In genomic region chr17:16652252-16652651, GRCh38 we compare ENCODE assay signal across 9 cellular contexts. TPM values are rescaled to one million over a fixed set of nuclear protein-coding genes. Genes with fewer than 3 reads are reported as not detected.
DNase-seq lines count a peak whose midpoint lies in the region; ATAC-seq, FAIRE-seq and TF ChIP-seq lines count a peak whose summit lies in the region.
"Had no signal": no experiment of that assay in that cellular context is flagged by ENCODE, and none has a peak within 500 bp of the region (broad histone marks: within the 10 kb centered on the region; RNA-seq: fewer than 3 reads in every experiment).

No MANE protein-coding gene starts in this region.

- no peak for ATAC-seq in activated CD8-positive, alpha-beta memory T cell treated with anti-CD3 and anti-CD28 coated beads, Interleukin-2, amount 10 ng/mL, durations not matched to agents 7 days and 5 days

- H3K4me1 Mint-ChIP-seq in activated CD8-positive, alpha-beta memory T cell treated with anti-CD3 and anti-CD28 coated beads, Interleukin-2, amount 10 ng/mL, durations not matched to agents 7 days and 5 days: peaks cover 15% of the 10 kb centered on the region
- H3K4me1 Mint-ChIP-seq in endothelial cell (ENCODE audit: unreplicated experiment): peaks cover 11% of the 10 kb centered on the region
- H3K4me1 Mint-ChIP-seq in osteocyte (ENCODE audit: unreplicated experiment): peaks cover 16% of the 10 kb centered on the region

- FAIRE-seq in RCC 7860 (lab: Jason Lieb, UNC): no peak

- CTCF ChIA-PET in activated CD8-positive, alpha-beta memory T cell treated with anti-CD3 and anti-CD28 coated beads, Interleukin-2, amount 10 ng/mL, durations not matched to agents 7 days and 5 days (lab: Charles Lee): interaction anchor here (0.9 to 1.1 kb wide), 2 partner anchors 63 kb away, joined by 3 to 7 read pairs; no protein-coding TSS in a partner anchor

- H3K9me3 Mint-ChIP-seq in activated CD8-positive, alpha-beta memory T cell treated with anti-CD3 and anti-CD28 coated beads, Interleukin-2, amount 10 ng/mL, durations not matched to agents 7 days and 5 days (ENCODE audit: low read depth): peaks cover 5% of the 10 kb centered on the region
- H3K9me3 Mint-ChIP-seq in endothelial cell (ENCODE audit: unreplicated experiment) (no peaks in the 10 kb centered on the region), osteocyte (ENCODE audit: unreplicated experiment) (no peaks in the 10 kb centered on the region)

- no peak for TF ChIP-seq POLR2A in NB4 (IDR thresholded peaks at IDR 0.05; ENCODE audit: extremely low read depth, insufficient read length)

- no peak for TF ChIP-seq CTCF in NB4 (IDR thresholded peaks at IDR 0.05; ENCODE audit: low read depth, low read length)
- TF ChIP-seq CTCF in endothelial cell (IDR thresholded peaks at IDR 0.05; ENCODE audit: unreplicated experiment): no peak
- TF ChIP-seq CTCF in osteocyte (IDR thresholded peaks at IDR 0.05): no peak

- peak overlapping the region; percentile 84 for H3K4me3 ChIP-seq in NB4 (ENCODE audit: low read depth, low read length)
- H3K4me3 ChIP-seq: lung had no signal

- H3K36me3 Mint-ChIP-seq in activated CD8-positive, alpha-beta memory T cell treated with anti-CD3 and anti-CD28 coated beads, Interleukin-2, amount 10 ng/mL, durations not matched to agents 7 days and 5 days: peaks cover 17% of the 10 kb centered on the region
- peaks cover 6% of the 10 kb centered on the region for H3K36me3 Mint-ChIP-seq in endothelial cell (ENCODE audit: low read depth, unreplicated experiment)
- peaks cover 9% of the 10 kb centered on the region for H3K36me3 Mint-ChIP-seq in osteocyte (ENCODE audit: unreplicated experiment)

- peak overlapping the region; percentile 71 for H3K4me3 Mint-ChIP-seq in activated CD8-positive, alpha-beta memory T cell treated with anti-CD3 and anti-CD28 coated beads, Interleukin-2, amount 10 ng/mL, durations not matched to agents 7 days and 5 days
- H3K4me3 Mint-ChIP-seq in endothelial cell (ENCODE audit: unreplicated experiment) (peak overlapping the region; percentile 89), osteocyte (ENCODE audit: unreplicated experiment) (peak overlapping the region; percentile 88)

- no peak for DNase-seq in activated CD8-positive, alpha-beta memory T cell treated with anti-CD3 and anti-CD28 coated beads, Interleukin-2, amount 10 ng/mL, durations not matched to agents 7 days and 5 days
- DNase-seq in activated CD8-positive, alpha-beta memory T cell treated with anti-CD3 and anti-CD28 coated beads for 24 hours: no peak
- no peak for DNase-seq in NB4 (ENCODE audit: low read depth)
- no peak for DNase-seq in endothelial cell (ENCODE audit: low spot score)
- DNase-seq in osteocyte (ENCODE audit: extremely low spot score, unreplicated experiment): no peak
- no peak for DNase-seq in NCI-H510A (lab: John Stamatoyannopoulos, UW)
- no peak for DNase-seq in central memory CD4-positive, alpha-beta T cell
- no peak for DNase-seq in RCC 7860 (ENCODE audit: low spot score)

- no peak overlapping the region for H3K27ac Mint-ChIP-seq in activated CD8-positive, alpha-beta memory T cell treated with anti-CD3 and anti-CD28 coated beads, Interleukin-2, amount 10 ng/mL, durations not matched to agents 7 days and 5 days
- H3K27ac Mint-ChIP-seq in endothelial cell (ENCODE audit: unreplicated experiment) (no peak overlapping the region), osteocyte (ENCODE audit: unreplicated experiment) (no peak overlapping the region)

- peaks cover 13% of the 10 kb centered on the region for H3K27me3 Mint-ChIP-seq in activated CD8-positive, alpha-beta memory T cell treated with anti-CD3 and anti-CD28 coated beads, Interleukin-2, amount 10 ng/mL, durations not matched to agents 7 days and 5 days
- H3K27me3 Mint-ChIP-seq in endothelial cell (ENCODE audit: unreplicated experiment) (no peaks in the 10 kb centered on the region), osteocyte (ENCODE audit: unreplicated experiment) (peaks cover 15% of the 10 kb centered on the region)

RNA-seq across cellular contexts. Expression of gene ZNF624, which starts 1.4 kb away (rescaled TPM):
- 1 to 10 TPM; 4.5 to 4.8 TPM for total RNA-seq in activated CD8-positive, alpha-beta memory T cell treated with anti-CD3 and anti-CD28 coated beads, Interleukin-2, amount 10 ng/mL, durations not matched to agents 7 days and 5 days
- total RNA-seq in endothelial cell (ENCODE audit: unreplicated experiment) (16.8 TPM), osteocyte (8.1 and 11.7 TPM in 2 replicates)

RNA-seq across cellular contexts. Expression of gene CCDC144A, which starts 37.8 kb away (rescaled TPM):
- total RNA-seq in activated CD8-positive, alpha-beta memory T cell treated with anti-CD3 and anti-CD28 coated beads, Interleukin-2, amount 10 ng/mL, durations not matched to agents 7 days and 5 days: 1 to 10 TPM in 1 of 2 experiments, under 1 TPM in 1; 0.56 to 3.9 TPM
- total RNA-seq in endothelial cell (ENCODE audit: unreplicated experiment): 0.90 TPM
- total RNA-seq in osteocyte: 0.05 and 0.16 TPM in 2 replicates
